9 cellular contexts compared by ENCODE assay signal in genomic region chr19:55082023-55082851, GRCh38. TPM values are rescaled to one million over a fixed set of nuclear protein-coding genes. Genes with fewer than 3 reads are reported as not detected.
A peak's percentile ranks its signal among the peaks of the same experiment; 100 is the strongest.
DNase-seq lines count a peak whose midpoint lies in the region; ATAC-seq, FAIRE-seq and TF ChIP-seq lines count a peak whose summit lies in the region.
"Had no signal": no experiment of that assay in that cellular context is flagged by ENCODE, and none has a peak within 500 bp of the region (broad histone marks: within the 10 kb centered on the region; RNA-seq: fewer than 3 reads in every experiment).

No MANE protein-coding gene starts in this region.

- POLR2A ChIA-PET in GM12878 (lab: Charles Lee) = no interaction called here

- TF ChIP-seq EP300 in GM12878 (IDR thresholded peaks at IDR 0.05; ENCODE audit: borderline replicate concordance in 1 of 2, control insufficient read depth in 1 of 2, low read depth in 2 of 2, low read length in 2 of 2) = no peak

- no peak overlapping the region for H3K9ac ChIP-seq in GM12878 (ENCODE audit: control insufficient read depth, insufficient read depth, low read length)

- TF ChIP-seq POLR2A in GM12878 (IDR thresholded peaks at IDR 0.05; ENCODE audit: low read depth, low read length) = no peak

- peak; percentile 79 for DNase-seq in GM10266 (ENCODE audit: extremely low spot score)
- DNase-seq in RPMI7951 (ENCODE audit: low read depth) = peak; percentile 69
- DNase-seq in GM12878 (ENCODE audit: low read depth, low spot score) = no peak
- peak; percentile 80 to 93 for DNase-seq in lung microvascular endothelial cell (ENCODE audit: low read depth in 2 of 2)
- no peak for DNase-seq in SW480 (ENCODE audit: low spot score)
- no peak for DNase-seq in NCI-H345 (lab: John Stamatoyannopoulos, UW)

- H3K27ac ChIP-seq in GM12878 (ENCODE audit: control insufficient read depth, insufficient read depth) = no peak overlapping the region

- peaks cover 0 to under 1% of the 10 kb centered on the region in 2 experiments; a peak in 2 of 4 replicates for H3K27me3 ChIP-seq in GM12878 (replicated peaks in 1 of 2; ENCODE audit: control insufficient read depth in 2 of 2, insufficient read depth in 2 of 2, low read length in 1 of 2)

- H3K4me2 ChIP-seq in GM12878 (ENCODE audit: control insufficient read depth, insufficient read depth) = 0 out of 2 replicates have a peak overlapping the region, but pooled peaks have one; percentile 97

- H3K4me1 ChIP-seq in GM12878 (ENCODE audit: control insufficient read depth, insufficient read depth, low read length) = peaks cover 10% of the 10 kb centered on the region; the same call in 1 of the 2 replicates

- no peak for ATAC-seq in GM12878
- no peak for ATAC-seq in HG03045 (IDR thresholded peaks at IDR 0.05; ENCODE audit: unreplicated experiment)
- no peak for ATAC-seq in GM18867 (IDR thresholded peaks at IDR 0.05; ENCODE audit: unreplicated experiment)

- no peak overlapping the region for H3K4me3 ChIP-seq in GM12878
- H3K4me3 ChIP-seq: lung had no signal

- H3K79me2 ChIP-seq in GM12878 (ENCODE audit: control insufficient read depth, insufficient read depth, low read length) = no peaks in the 10 kb centered on the region

- no peak overlapping the region for H2AFZ ChIP-seq in GM12878 (ENCODE audit: control insufficient read depth, low read depth, low read length)

- no peaks in the 10 kb centered on the region; the same call in 2 of the 3 replicates for H3K9me3 ChIP-seq in GM12878 (replicated peaks; ENCODE audit: control insufficient read depth, insufficient read depth, low read length)

- BruUV-seq in GM12878 (replicated peaks; lab: Mats Ljungman, UMichigan) = no TSS peak

- WGBS in GM12878 (ENCODE audit: insufficient coverage, insufficient replicate concordance, low lambda C conversion rate, missing lambda C conversion rate) = 37% methylated on average over 34 of the region's 64 CpGs

- TF ChIP-seq CTCF in GM10266 (IDR thresholded peaks at IDR 0.05; ENCODE audit: control insufficient read depth, insufficient read depth, low read depth, missing control alignments) = no peak
- TF ChIP-seq CTCF in GM12878 (IDR thresholded peaks at IDR 0.05 in 2 of 3, conservative IDR thresholded peaks at IDR 0.05 in 1 of 3; ENCODE audit: control insufficient read depth in 2 of 3, extremely low read depth in 1 of 3, insufficient read depth in 1 of 3, low read depth in 3 of 3, low read length in 3 of 3) = no peak

- no peak for TF ChIP-seq RAD21 in GM12878 (IDR thresholded peaks at IDR 0.05; ENCODE audit: insufficient read depth, low read depth, low read length)

- SMC1A ChIA-PET in GM12878 (lab: Charles Lee; ENCODE audit: uncharacterized antibody, unreplicated experiment) = no interaction called here

- no peaks in the 10 kb centered on the region for H4K20me1 ChIP-seq in GM12878 (ENCODE audit: control insufficient read depth, insufficient read depth)

- FAIRE-seq in GM12878 (lab: Jason Lieb, UNC) = no peak

- H3K36me3 ChIP-seq in GM12878 (ENCODE audit: control insufficient read depth in 2 of 2, insufficient read depth in 2 of 2, low read length in 1 of 2) = no peaks in the 10 kb centered on the region

- RAD21 ChIA-PET in GM12878 (lab: Charles Lee; ENCODE audit: unreplicated experiment) = no interaction called here

- CTCF ChIA-PET in GM12878 (lab: Yijun Ruan, JAX) = no interaction called here

- in situ Hi-C loops in GM12878 (cut with MboI) = no loop called here

- intact Hi-C loops in GM12878 (cut with micrococcal nuclease; ENCODE audit: unreplicated experiment) = no loop called here

TF ChIP-seq in GM12878, 131 proteins besides CTCF, POLR2A, EP300 and RAD21:
- TF ChIP-seq SMC3 (IDR thresholded peaks at IDR 0.05; ENCODE audit: borderline replicate concordance, low read length) (no peak), IRF4 (IDR thresholded peaks at IDR 0.05; ENCODE audit: low read depth, low read length) (no peak)

RNA-seq across cellular contexts. Expression of gene EPS8L1, which starts 6.6 kb away (rescaled TPM):
- total RNA-seq in RPMI7951 (2014; rRNA removed; shearing (Covaris generic)) = 8.5 and 12.3 TPM in 2 replicates
- 0.69 and 0.92 TPM in 2 replicates for total RNA-seq in GM12878 (2013; cell fraction: nucleolus; rRNA removed)
- total RNA-seq in GM12878 (2014; rRNA removed) = 0.68 and 1.4 TPM in 2 replicates
- total RNA-seq in GM12878 (2014; rRNA removed; fragmentation: Illumina TruSeq; extraction: Trizol) = 0.64 and 0.72 TPM in 2 replicates
- total RNA-seq in GM12878 (2021) = 1.8 and 2.2 TPM in 2 replicates
- not detected for polyA plus RNA-seq in GM12878 (2011; ENCODE audit: low read depth)
- 0.71 and 0.82 TPM in 2 replicates for polyA plus RNA-seq in GM12878 (2011; rRNA removed)
- polyA plus RNA-seq in GM12878 (2011; cell fraction: cytosol; rRNA removed) = 0.67 and 0.75 TPM in 2 replicates
- 4.1 and 5.4 TPM in 2 replicates for polyA plus RNA-seq in GM12878 (2011; cell fraction: nucleus; rRNA removed)
- 1.4 and 2.3 TPM in 2 replicates for polyA plus RNA-seq in GM12878 (2012)
- 0.72 TPM in 1 of 2 replicates, not detected in the other for polyA plus RNA-seq in GM12878 (2014; fragmentation: Illumina TruSeq; extraction: Trizol)
- not detected for polyA plus RNA-seq in GM12878 (2014; fragmentation: Nextera tagmentation; extraction: Ambion mirVana)
- polyA plus RNA-seq in GM12878 (2014; rRNA removed) = 1.5 and 1.8 TPM in 2 replicates
- 1 to 10 TPM; 1.2 to 2.1 TPM for polyA plus RNA-seq in GM12878 (2016; fragmentation: Nextera tagmentation; extraction: Ambion mirVana)
- polyA minus RNA-seq in GM12878 (2011; rRNA and poly(A)+ RNA removed) = 0.37 and 0.41 TPM in 2 replicates
- polyA minus RNA-seq in GM12878 (2011; cell fraction: cytosol; rRNA and poly(A)+ RNA removed) = not detected in 2 replicates
- 0.73 and 1.3 TPM in 2 replicates for polyA minus RNA-seq in GM12878 (2011; cell fraction: nucleus; rRNA and poly(A)+ RNA removed)
- total RNA-seq in lung microvascular endothelial cell = 9.9 and 12.0 TPM in 2 replicates

RNA-seq across cellular contexts. Expression of gene RDH13, which starts 19.3 kb away (rescaled TPM):
- 5.2 and 7.3 TPM in 2 replicates for total RNA-seq in RPMI7951 (2014; rRNA removed; shearing (Covaris generic))
- total RNA-seq in GM12878 (2013; cell fraction: nucleolus; rRNA removed) = 53.1 and 58.5 TPM in 2 replicates
- total RNA-seq in GM12878 (2014; rRNA removed) = 9.3 TPM in 2 replicates
- total RNA-seq in GM12878 (2014; rRNA removed; fragmentation: Illumina TruSeq; extraction: Trizol) = 3.8 and 4.0 TPM in 2 replicates
- 10.0 and 10.1 TPM in 2 replicates for total RNA-seq in GM12878 (2021)
- 3.1 TPM for polyA plus RNA-seq in GM12878 (2011; ENCODE audit: low read depth)
- polyA plus RNA-seq in GM12878 (2011; rRNA removed) = 9.0 and 11.6 TPM in 2 replicates
- polyA plus RNA-seq in GM12878 (2011; cell fraction: cytosol; rRNA removed) = 13.4 and 20.8 TPM in 2 replicates
- 32.1 and 38.4 TPM in 2 replicates for polyA plus RNA-seq in GM12878 (2011; cell fraction: nucleus; rRNA removed)
- polyA plus RNA-seq in GM12878 (2012) = 5.5 and 6.4 TPM in 2 replicates
- polyA plus RNA-seq in GM12878 (2014; fragmentation: Illumina TruSeq; extraction: Trizol) = 4.1 and 5.0 TPM in 2 replicates
- polyA plus RNA-seq in GM12878 (2014; fragmentation: Nextera tagmentation; extraction: Ambion mirVana) = 1 to 10 TPM; 1.3 to 1.7 TPM
- 7.7 and 8.5 TPM in 2 replicates for polyA plus RNA-seq in GM12878 (2014; rRNA removed)
- 10 to 100 TPM in 1 of 2 experiments, 1 to 10 TPM in 1; 9.8 to 11.5 TPM for polyA plus RNA-seq in GM12878 (2016; fragmentation: Nextera tagmentation; extraction: Ambion mirVana)
- 15.9 and 19.3 TPM in 2 replicates for polyA minus RNA-seq in GM12878 (2011; rRNA and poly(A)+ RNA removed)
- polyA minus RNA-seq in GM12878 (2011; cell fraction: cytosol; rRNA and poly(A)+ RNA removed) = 6.0 and 9.3 TPM in 2 replicates
- polyA minus RNA-seq in GM12878 (2011; cell fraction: nucleus; rRNA and poly(A)+ RNA removed) = 12.2 and 26.3 TPM in 2 replicates
- total RNA-seq in lung microvascular endothelial cell = 10.2 and 19.0 TPM in 2 replicates

RNA-seq across cellular contexts. Expression of gene PPP1R12C, which starts 35.2 kb away (rescaled TPM):
- total RNA-seq in RPMI7951 (2014; rRNA removed; shearing (Covaris generic)) = 22.3 and 31.0 TPM in 2 replicates
- 33.5 and 40.4 TPM in 2 replicates for total RNA-seq in GM12878 (2013; cell fraction: nucleolus; rRNA removed)
- total RNA-seq in GM12878 (2014; rRNA removed) (51.7 and 66.5 TPM in 2 replicates), GM12878 (2014; rRNA removed; fragmentation: Illumina TruSeq; extraction: Trizol) (25.2 and 28.2 TPM in 2 replicates), GM12878 (2021) (76.4 and 84.7 TPM in 2 replicates), lung microvascular endothelial cell (18.1 and 25.8 TPM in 2 replicates)
- 17.0 TPM for polyA plus RNA-seq in GM12878 (2011; ENCODE audit: low read depth)
- polyA plus RNA-seq in GM12878 (2011; rRNA removed) (9.6 and 23.0 TPM in 2 replicates), GM12878 (2014; fragmentation: Illumina TruSeq; extraction: Trizol) (3.5 and 18.0 TPM in 2 replicates), GM12878 (2014; fragmentation: Nextera tagmentation; extraction: Ambion mirVana) (1 to 10 TPM; 1.4 to 4.7 TPM), GM12878 (2014; rRNA removed) (83.4 and 101 TPM in 2 replicates), GM12878 (2016; fragmentation: Nextera tagmentation; extraction: Ambion mirVana) (10 to 100 TPM; 10.5 to 14.8 TPM)
- 20.2 and 37.2 TPM in 2 replicates for polyA plus RNA-seq in GM12878 (2011; cell fraction: cytosol; rRNA removed)
- polyA plus RNA-seq in GM12878 (2011; cell fraction: nucleus; rRNA removed) = 203 and 271 TPM in 2 replicates
- 48.6 and 64.4 TPM in 2 replicates for polyA plus RNA-seq in GM12878 (2012)
- 5.0 and 15.0 TPM in 2 replicates for polyA minus RNA-seq in GM12878 (2011; rRNA and poly(A)+ RNA removed)
- 10.7 and 11.3 TPM in 2 replicates for polyA minus RNA-seq in GM12878 (2011; cell fraction: cytosol; rRNA and poly(A)+ RNA removed)
- polyA minus RNA-seq in GM12878 (2011; cell fraction: nucleus; rRNA and poly(A)+ RNA removed) = 24.3 and 37.7 TPM in 2 replicates

RNA-seq across cellular contexts. Expression of gene GP6, which starts 44.2 kb away (rescaled TPM):
- total RNA-seq in RPMI7951 (2014; rRNA removed; shearing (Covaris generic)) = not detected in 2 replicates
- total RNA-seq in GM12878 (2013; cell fraction: nucleolus; rRNA removed) = 0.84 TPM in 1 of 2 replicates, not detected in the other
- total RNA-seq in GM12878 (2014; rRNA removed) (not detected in 2 replicates), GM12878 (2014; rRNA removed; fragmentation: Illumina TruSeq; extraction: Trizol) (not detected in 2 replicates), GM12878 (2021) (not detected in 2 replicates), lung microvascular endothelial cell (not detected in 2 replicates)
- not detected for polyA plus RNA-seq in GM12878 (2011; ENCODE audit: low read depth)
- polyA plus RNA-seq in GM12878 (2011; rRNA removed) (not detected in 2 replicates), GM12878 (2014; fragmentation: Illumina TruSeq; extraction: Trizol) (not detected in 2 replicates), GM12878 (2014; fragmentation: Nextera tagmentation; extraction: Ambion mirVana) (not detected), GM12878 (2014; rRNA removed) (not detected in 2 replicates), GM12878 (2016; fragmentation: Nextera tagmentation; extraction: Ambion mirVana) (not detected)
- polyA plus RNA-seq in GM12878 (2011; cell fraction: cytosol; rRNA removed) = 0.03 and 0.06 TPM in 2 replicates
- 0.09 and 0.10 TPM in 2 replicates for polyA plus RNA-seq in GM12878 (2011; cell fraction: nucleus; rRNA removed)
- polyA plus RNA-seq in GM12878 (2012) = 0.37 TPM in 1 of 2 replicates, not detected in the other
- polyA minus RNA-seq in GM12878 (2011; rRNA and poly(A)+ RNA removed) = not detected in 2 replicates
- not detected in 2 replicates for polyA minus RNA-seq in GM12878 (2011; cell fraction: cytosol; rRNA and poly(A)+ RNA removed)
- 0.36 TPM in 1 of 2 replicates, not detected in the other for polyA minus RNA-seq in GM12878 (2011; cell fraction: nucleus; rRNA and poly(A)+ RNA removed)

Comparison
In these comparisons a context has a peak if more than half of its experiments do, and no peak if none do; other contexts are left out.
1. DNase-seq: peak in GM10266 (single experiment), RPMI7951 (single experiment) and lung microvascular endothelial cell (2 of 2); none in GM12878 (single experiment), SW480 (single experiment) and NCI-H345 (single experiment).